ENCODE assay signal across 12 cellular contexts in genomic region chr19:37977992-37978391, GRCh38.
DNase-seq lines count a peak whose midpoint lies in the region; ATAC-seq and TF ChIP-seq lines count a peak whose summit lies in the region.
"Had no signal": no experiment of that assay in that cellular context is flagged by ENCODE, and none has a peak within 500 bp of the region (broad histone marks: within the 10 kb centered on the region; RNA-seq: fewer than 3 reads in every experiment).

No MANE protein-coding gene starts in this region.

- H3K4me1 Mint-ChIP-seq in naive thymus-derived CD8-positive, alpha-beta T cell, result peaks cover 9 to 58% (median 10%) of the 10 kb centered on the region in 4 donors

- TF ChIP-seq CTCF in fibroblast of mammary gland (conservative IDR thresholded peaks at IDR 0.05; ENCODE audit: control insufficient read depth, insufficient read depth, low read depth, low read length), result no peak

- POLR2A ChIA-PET in naive thymus-derived CD8-positive, alpha-beta T cell (lab: Charles Lee), result interaction anchor here (1.1 kb wide), 1 partner anchor 55 kb away, joined by 4 read pairs; no protein-coding TSS in a partner anchor

- peaks cover 0 to 3% (median 0%) of the 10 kb centered on the region in 9 donors for H3K9me3 Mint-ChIP-seq in naive thymus-derived CD8-positive, alpha-beta T cell
- H3K9me3 Mint-ChIP-seq: CD4-positive, alpha-beta T cell had no signal

- in situ Hi-C loops in Caki2 (cut with HindIII; ENCODE audit: low pct_unique_long_range_greater_than_20kb, low sequenced_read_pairs), result no loop called here

- no peak for ATAC-seq in GM18907 (IDR thresholded peaks at IDR 0.05; ENCODE audit: unreplicated experiment)
- no peak for ATAC-seq in naive thymus-derived CD8-positive, alpha-beta T cell

- H3K27ac Mint-ChIP-seq in naive thymus-derived CD8-positive, alpha-beta T cell, result peak overlapping the region in 1 of 10 donors; percentile 51
- H3K27ac Mint-ChIP-seq: CD4-positive, alpha-beta T cell had no signal

- no peaks in the 10 kb centered on the region for H3K27me3 Mint-ChIP-seq in naive thymus-derived CD8-positive, alpha-beta T cell
- H3K27me3 Mint-ChIP-seq: CD4-positive, alpha-beta T cell had no signal

- H3K4me3 Mint-ChIP-seq in naive thymus-derived CD8-positive, alpha-beta T cell, result no peak overlapping the region
- H3K4me3 Mint-ChIP-seq: CD4-positive, alpha-beta T cell had no signal

- DNase-seq in Caki2 (ENCODE audit: low read depth) (peak; percentile 96), RPMI7951 (ENCODE audit: low read depth) (peak; percentile 75), fibroblast of mammary gland (ENCODE audit: low read depth) (peak; percentile 67), pons (ENCODE audit: low spot score) (peak; percentile 84), NCI-H1694 treated with DMSO at 0.1 percent for 48 hours (lab: John Stamatoyannopoulos, UW) (no peak), DMS79 treated with DMSO at 0.1 percent for 48 hours (lab: John Stamatoyannopoulos, UW) (no peak)
- DNase-seq in naive thymus-derived CD8-positive, alpha-beta T cell, result no peak
- DNase-seq: NCI-H2081 treated with DMSO at 0.1 percent for 48 hours had no signal

- peaks cover 0 to 9% (median 7%) of the 10 kb centered on the region in 3 donors for H3K36me3 Mint-ChIP-seq in naive thymus-derived CD8-positive, alpha-beta T cell

- no peak overlapping the region for H3K4me3 ChIP-seq in fibroblast of mammary gland (ENCODE audit: control insufficient read depth, low read depth, low read length)
- H3K4me3 ChIP-seq: HAP-1, SK-N-MC had no signal

Comparison
In these comparisons a context has a peak if more than half of its experiments do, and no peak if none do; other contexts are left out.
1. DNase-seq: peak in Caki2 (single experiment), RPMI7951 (single experiment), fibroblast of mammary gland (single experiment) and pons (single experiment); none in NCI-H1694 treated with DMSO at 0.1 percent for 48 hours (single experiment), DMS79 treated with DMSO at 0.1 percent for 48 hours (single experiment) and naive thymus-derived CD8-positive, alpha-beta T cell (0 of 10).